8 cellular contexts compared by ENCODE assay signal in genomic region chr14:49692895-49693737, GRCh38. TPM values are rescaled to one million over a fixed set of nuclear protein-coding genes. Genes with fewer than 3 reads are reported as not detected.
DNase-seq lines count a peak whose midpoint lies in the region; ATAC-seq and TF ChIP-seq lines count a peak whose summit lies in the region.

Gene KLHDC1 (plus strand): TSS chr14:49693120. CDS start chr14:49693195, 75 bp downstream.

- H3K27me3 ChIP-seq in CD4-positive, CD25-positive, alpha-beta regulatory T cell (ENCODE audit: control insufficient read depth, insufficient read depth, low read length) = no peaks in the 10 kb centered on the region

- no peak for TF ChIP-seq CTCF in endothelial cell (IDR thresholded peaks at IDR 0.05; ENCODE audit: unreplicated experiment)

- no peaks in the 10 kb centered on the region for H3K36me3 ChIP-seq in CD4-positive, CD25-positive, alpha-beta regulatory T cell (ENCODE audit: control insufficient read depth, insufficient read depth, low read length)

- peak; percentile 71 to 84 (median 77) for DNase-seq in CD4-positive, CD25-positive, alpha-beta regulatory T cell
- DNase-seq in HK-2 (ENCODE audit: unreplicated experiment) (peak; percentile 76), NOMO-1 (lab: John Stamatoyannopoulos, UW; ENCODE audit: unreplicated experiment in 2 of 2) (peak; percentile 72 to 74), endothelial cell (ENCODE audit: low spot score) (peak; percentile 62), midbrain (lab: John Stamatoyannopoulos, UW) (peak; percentile 88)
- DNase-seq in activated CD8-positive, alpha-beta memory T cell treated with anti-CD3 and anti-CD28 coated beads, Interleukin-2, amount 50 U/mL, for 4 hours = peak; percentile 80
- DNase-seq in stimulated activated CD8-positive, alpha-beta memory T cell treated with anti-CD3 and anti-CD28 coated beads, Interleukin-15, amount 100 ng/mL, for 4 hours (ENCODE audit: low read depth in 2 of 2) = peak; percentile 50 to 57

- peak within 1 kb of the TSS; percentile 87 to 97 (median 92) for H3K4me3 Mint-ChIP-seq in CD4-positive, CD25-positive, alpha-beta regulatory T cell
- H3K4me3 Mint-ChIP-seq in endothelial cell (ENCODE audit: unreplicated experiment) = peak within 1 kb of the TSS; percentile 90

- peaks cover 16 to 45% (median 31%) of the 10 kb centered on the region in 4 donors for H3K4me1 Mint-ChIP-seq in CD4-positive, CD25-positive, alpha-beta regulatory T cell
- peaks cover 17% of the 10 kb centered on the region for H3K4me1 Mint-ChIP-seq in endothelial cell (ENCODE audit: unreplicated experiment)

- no peaks in the 10 kb centered on the region for H3K9me3 ChIP-seq in CD4-positive, CD25-positive, alpha-beta regulatory T cell (ENCODE audit: control insufficient read depth in 2 of 2, low read length in 2 of 2)

- H3K4me3 ChIP-seq in CD4-positive, CD25-positive, alpha-beta regulatory T cell (ENCODE audit: low read depth, low read length) = peak within 1 kb of the TSS; percentile 93

- H3K27ac ChIP-seq in CD4-positive, CD25-positive, alpha-beta regulatory T cell (ENCODE audit: insufficient read depth, low read length, poor library complexity, severe bottlenecking) = peak within 1 kb of the TSS; percentile 68

- no peaks in the 10 kb centered on the region for H3K36me3 Mint-ChIP-seq in CD4-positive, CD25-positive, alpha-beta regulatory T cell
- H3K36me3 Mint-ChIP-seq in endothelial cell (ENCODE audit: low read depth, unreplicated experiment) = no peaks in the 10 kb centered on the region

- ATAC-seq in CD4-positive, CD25-positive, alpha-beta regulatory T cell (ENCODE audit: low read depth in 2 of 2) = peak; percentile 84 to 87
- ATAC-seq in GM19455 (IDR thresholded peaks at IDR 0.05; ENCODE audit: unreplicated experiment) = peak; percentile 60

- peak within 1 kb of the TSS; percentile 74 to 94 (median 84) for H3K27ac Mint-ChIP-seq in CD4-positive, CD25-positive, alpha-beta regulatory T cell
- H3K27ac Mint-ChIP-seq in endothelial cell (ENCODE audit: unreplicated experiment) = peak within 1 kb of the TSS; percentile 70

- H3K9me3 Mint-ChIP-seq in CD4-positive, CD25-positive, alpha-beta regulatory T cell = peaks cover 0 to 2% (median 0%) of the 10 kb centered on the region in 7 donors
- no peaks in the 10 kb centered on the region for H3K9me3 Mint-ChIP-seq in endothelial cell (ENCODE audit: unreplicated experiment)

- H3K4me1 ChIP-seq in CD4-positive, CD25-positive, alpha-beta regulatory T cell (ENCODE audit: control insufficient read depth, insufficient read depth, low read length, poor library complexity, severe bottlenecking) = peaks cover 12% of the 10 kb centered on the region

- H3K27me3 Mint-ChIP-seq in CD4-positive, CD25-positive, alpha-beta regulatory T cell = no peaks in the 10 kb centered on the region
- no peaks in the 10 kb centered on the region for H3K27me3 Mint-ChIP-seq in endothelial cell (ENCODE audit: unreplicated experiment)

RNA-seq across cellular contexts. Expression of gene KLHDC1, which starts in this region (rescaled TPM):
- total RNA-seq in CD4-positive, CD25-positive, alpha-beta regulatory T cell = 3.1 TPM
- polyA plus RNA-seq in CD4-positive, CD25-positive, alpha-beta regulatory T cell = 1 to 10 TPM; 1.2 to 3.9 (median 1.6) TPM
- total RNA-seq in endothelial cell (ENCODE audit: unreplicated experiment) = 1.6 TPM

Comparison
In these comparisons a context has a peak if more than half of its experiments do, and no peak if none do; other contexts are left out.
1. Peak in every context shown above with its lines: DNase-seq, ATAC-seq, H3K4me3 ChIP-seq and H3K27ac ChIP-seq.